In genomic region chr5:80894083-80894482, GRCh38 we compare ENCODE assay signal across 5 cellular contexts.
"Had no signal": no experiment of that assay in that cellular context is flagged by ENCODE, and none has a peak within 500 bp of the region (broad histone marks: within the 10 kb centered on the region; RNA-seq: fewer than 3 reads in every experiment).

No MANE protein-coding gene starts in this region.

- H3K9ac ChIP-seq: GM23248 had no signal

- H3K4me1 Mint-ChIP-seq: IgD-negative memory B cell had no signal

- H3K27ac Mint-ChIP-seq: H9, IgD-negative memory B cell had no signal

- H3K4me3 Mint-ChIP-seq: H9, IgD-negative memory B cell had no signal

- DNase-seq: GM23248, H9, HCEC 1CT, KBM-7 had no signal

- H3K9me3 Mint-ChIP-seq: H9 had no signal

- H3K27ac ChIP-seq: GM23248 had no signal

- H3K4me3 ChIP-seq: GM23248 had no signal

- H3K27me3 Mint-ChIP-seq: IgD-negative memory B cell had no signal
